ENCODE assay signal across 14 cellular contexts in the genomic region with DNA sequence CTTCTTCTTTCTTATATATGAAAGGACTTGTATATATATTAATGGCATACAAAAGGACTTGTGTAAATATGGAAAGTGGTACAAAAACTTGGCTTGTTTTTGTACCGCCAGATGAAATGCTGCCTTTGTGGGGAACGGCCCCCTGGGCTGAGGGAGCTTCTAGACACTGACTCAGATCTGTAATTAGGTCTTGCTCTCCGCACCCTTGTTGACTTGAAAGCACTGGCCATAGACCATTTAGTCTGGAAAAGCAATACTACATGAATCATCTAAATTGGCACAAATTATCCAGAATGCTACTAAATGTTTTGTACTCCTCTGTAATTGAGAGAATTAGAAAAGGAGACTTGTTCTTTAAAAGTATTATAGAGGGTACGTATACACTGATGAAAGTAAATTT.
DNase-seq lines count a peak whose midpoint lies in the region; ATAC-seq and TF ChIP-seq lines count a peak whose summit lies in the region.
"Had no signal": no experiment of that assay in that cellular context is flagged by ENCODE, and none has a peak within 500 bp of the region (broad histone marks: within the 10 kb centered on the region; RNA-seq: fewer than 3 reads in every experiment).

No MANE protein-coding gene starts in this region.

- intact Hi-C loops in posterior vena cava (cut with DNase I): no loop called here
- intact Hi-C loops in testis (cut with DNase I; ENCODE audit: low total_unique reads): no loop called here

- ATAC-seq in HG02571 (IDR thresholded peaks at IDR 0.05; ENCODE audit: unreplicated experiment): no peak
- ATAC-seq: activated CD8-positive, alpha-beta T cell treated with anti-CD3 and anti-CD28 coated beads for 36 hours had no signal

- H3K9me3 ChIP-seq in testis: no peaks in the 10 kb centered on the region
- H3K9me3 ChIP-seq: Caco-2, suprapubic skin had no signal

- TF ChIP-seq CTCF in choroid plexus epithelial cell (conservative IDR thresholded peaks at IDR 0.05; ENCODE audit: low read depth, low read length): no peak
- no peak for TF ChIP-seq CTCF in GM20000 (IDR thresholded peaks at IDR 0.05; ENCODE audit: extremely low read depth, missing control alignments)
- TF ChIP-seq CTCF in testis (IDR thresholded peaks at IDR 0.05): no peak

- peaks cover 17% of the 10 kb centered on the region for H3K4me1 ChIP-seq in testis

- 91% methylated on average over 4 of the region's 4 CpGs for WGBS in testis, 2 donors

- H3K27ac ChIP-seq in testis: no peak overlapping the region
- H3K27ac ChIP-seq: hepatocyte, suprapubic skin had no signal

- H3K36me3 ChIP-seq in testis (ENCODE audit: low read depth, missing control alignments): no peaks in the 10 kb centered on the region
- H3K36me3 ChIP-seq: suprapubic skin had no signal

- TF ChIP-seq POLR2A in testis (IDR thresholded peaks at IDR 0.05): no peak

- no peak overlapping the region for H3K4me3 ChIP-seq in choroid plexus epithelial cell (ENCODE audit: low read depth, low read length)
- no peak overlapping the region for H3K4me3 ChIP-seq in testis
- H3K4me3 ChIP-seq: hepatocyte, suprapubic skin had no signal

- no peaks in the 10 kb centered on the region for H3K27me3 ChIP-seq in testis
- H3K27me3 ChIP-seq: hepatocyte, suprapubic skin had no signal

- peak; percentile 15 for DNase-seq in H4 (ENCODE audit: low spot score)
- DNase-seq in NCI-H345 treated with DMSO at 0.1 percent for 48 hours (lab: John Stamatoyannopoulos, UW; ENCODE audit: unreplicated experiment): peak; percentile 40
- peak; percentile 80 for DNase-seq in choroid plexus epithelial cell (ENCODE audit: low read depth)
- DNase-seq in posterior vena cava (ENCODE audit: low spot score): peak; percentile 81
- DNase-seq in GM20000 (ENCODE audit: low spot score): no peak
- no peak for DNase-seq in NCI-H1092 (lab: John Stamatoyannopoulos, UW)
- no peak for DNase-seq in testis
- DNase-seq: activated CD8-positive, alpha-beta T cell treated with anti-CD3 and anti-CD28 coated beads for 36 hours; Caco-2; effector CD4-positive, alpha-beta T cell; NCI-H1694 had no signal

Comparison
In these comparisons a context has a peak if more than half of its experiments do, and no peak if none do; other contexts are left out.
1. DNase-seq: peak in H4 (single experiment), NCI-H345 treated with DMSO at 0.1 percent for 48 hours (single experiment), choroid plexus epithelial cell (single experiment) and posterior vena cava (single experiment); none in GM20000 (single experiment), NCI-H1092 (single experiment) and testis (single experiment).